Comparison of ENCODE assay signal across 1 cellular context in genomic region chr16:57005597-57005996, GRCh38.
A peak's percentile ranks its signal among the peaks of the same experiment; 100 is the strongest.
TF ChIP-seq lines count a peak whose summit lies in the region.

No MANE protein-coding gene starts in this region.

TF ChIP-seq in GM12878, 131 proteins besides CTCF, POLR2A, EP300 and RAD21:
- TF ChIP-seq NKRF (conservative IDR thresholded peaks at IDR 0.05): 0 out of 2 replicates have a peak, but pooled peaks have one; percentile 9
